In the genomic region with DNA sequence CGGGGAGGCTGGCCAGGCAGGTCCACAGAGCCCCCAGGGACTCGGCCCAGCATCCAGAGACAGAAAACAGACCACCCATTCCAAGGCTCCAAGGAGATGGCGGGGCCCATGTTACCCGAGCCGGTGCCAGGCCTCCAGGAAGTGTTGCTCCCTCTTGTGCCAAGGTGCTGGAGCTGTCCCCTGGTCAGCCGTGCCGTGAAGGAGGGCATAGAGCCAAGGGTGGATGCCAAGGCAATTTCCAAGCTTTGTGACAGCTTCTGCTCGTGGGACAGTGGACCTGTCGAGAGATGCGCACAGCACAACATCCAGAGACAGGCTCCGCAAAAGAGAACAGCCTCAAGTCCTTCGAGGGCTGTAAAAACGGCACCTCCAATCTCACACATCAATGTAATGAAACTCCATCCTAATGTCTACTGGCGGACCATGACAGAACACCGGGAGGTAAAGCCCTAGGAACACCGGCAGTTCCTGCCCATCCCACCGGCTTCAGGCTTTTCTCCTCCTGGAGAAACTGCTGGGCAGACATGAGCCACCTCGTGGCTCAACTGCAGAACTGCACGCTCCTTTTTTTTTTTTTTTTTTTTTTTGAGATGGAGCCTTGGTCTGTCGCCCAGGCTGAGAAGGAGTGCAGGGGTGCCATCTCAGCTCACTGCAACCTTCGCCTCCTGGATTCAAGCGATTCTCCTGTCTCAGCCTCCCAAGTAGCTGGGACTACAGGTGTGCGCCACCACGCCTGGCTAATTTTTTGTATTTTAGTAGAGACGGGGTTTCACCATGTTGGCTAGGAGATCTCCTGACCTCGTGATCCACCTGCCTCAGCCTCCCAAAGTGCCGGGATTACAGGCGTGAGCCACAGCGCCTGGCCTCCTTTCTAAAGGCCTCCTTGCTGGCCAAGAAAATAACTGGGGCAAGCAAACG, we compare ENCODE assay signal across 8 cellular contexts. TPM values are rescaled to one million over a fixed set of nuclear protein-coding genes. Genes with fewer than 3 reads are reported as not detected.
DNase-seq lines count a peak whose midpoint lies in the region; ATAC-seq, FAIRE-seq and TF ChIP-seq lines count a peak whose summit lies in the region.

No MANE protein-coding gene starts in this region.

- no peak overlapping the region for H3K27ac ChIP-seq in pancreas

- no peaks in the 10 kb centered on the region for H3K9me3 ChIP-seq in pancreas

- intact Hi-C loops in pancreas (cut with DNase I): loop anchor here in 1 of 3 donors (10.0 kb wide), 2 partner anchors 59 to 61 kb away; a partner anchor contains a TSS

- peak; percentile 91 for FAIRE-seq in G401.6 (lab: Jason Lieb, UNC)
- no peak for FAIRE-seq in pancreas (lab: Jason Lieb, UNC)

- DNase-seq in AG08395 (ENCODE audit: low spot score) (peak; percentile 91), NCI-H1694 (lab: John Stamatoyannopoulos, UW) (peak; percentile 70), foreskin melanocyte (peak; percentile 16), pancreas (peak in 2 of 6 donors; percentile 13 to 32)
- peak; percentile 13 for DNase-seq in activated CD4-positive, alpha-beta T cell treated with anti-CD3 and anti-CD28 coated beads, Interleukin-2, amount 50 U/mL, for 1 hour

- ATAC-seq in pancreas (peak; percentile 53 to 79 (median 72)), GM19324 (IDR thresholded peaks at IDR 0.05; ENCODE audit: low FRiP score, unreplicated experiment) (no peak), HG02852 (IDR thresholded peaks at IDR 0.05; ENCODE audit: unreplicated experiment) (no peak)

- WGBS in pancreas, 2 donors: 48 to 50% methylated on average over 29 to 30 of the region's 30 CpGs

- TF ChIP-seq CTCF in pancreas (IDR thresholded peaks at IDR 0.05): peak; percentile 44 to 79 (median 64)

- no peaks in the 10 kb centered on the region for H3K36me3 ChIP-seq in pancreas

- no peak overlapping the region for H3K4me3 ChIP-seq in pancreas

- H3K27me3 ChIP-seq in pancreas: no peaks in the 10 kb centered on the region

- H3K4me1 ChIP-seq in pancreas: no peaks in the 10 kb centered on the region

RNA-seq across cellular contexts. Expression of a gene that starts 30.9 kb away (rescaled TPM):
- total RNA-seq in pancreas: not detected
- not detected for polyA plus RNA-seq in pancreas

RNA-seq across cellular contexts. Expression of a gene that starts 44.0 kb away (rescaled TPM):
- under 1 TPM in 1 of 6 donors, not detected in 5; 0.38 TPM for total RNA-seq in pancreas
- not detected for polyA plus RNA-seq in pancreas

RNA-seq across cellular contexts. Expression of a gene that starts 44.2 kb away (rescaled TPM):
- 1 to 10 TPM; 2.7 to 7.6 (median 4.0) TPM for total RNA-seq in pancreas
- polyA plus RNA-seq in pancreas: 1 to 10 TPM; 2.9 to 6.6 TPM

RNA-seq across cellular contexts. Expression of a gene that starts 44.2 kb away (rescaled TPM):
- total RNA-seq in pancreas: 1 to 10 TPM; 2.3 to 4.2 (median 3.5) TPM
- 1 to 10 TPM; 3.7 to 4.0 TPM for polyA plus RNA-seq in pancreas

RNA-seq across cellular contexts. Expression of a gene that starts 57.9 kb away (rescaled TPM):
- 10 to 100 TPM; 17.5 to 18.9 (median 18.3) TPM for total RNA-seq in pancreas
- polyA plus RNA-seq in pancreas: 10 to 100 TPM; 20.3 to 30.5 TPM

Comparison
In these comparisons a context has a peak if more than half of its experiments do, and no peak if none do; other contexts are left out.
1. ATAC-seq: peak in pancreas (4 of 4); none in GM19324 (single experiment) and HG02852 (single experiment).